In genomic region chr5:83839788-83840187, GRCh38 we compare ENCODE assay signal across 36 cellular contexts.
"Had no signal": no experiment of that assay in that cellular context is flagged by ENCODE, and none has a peak within 500 bp of the region (broad histone marks: within the 10 kb centered on the region; RNA-seq: fewer than 3 reads in every experiment).

No MANE protein-coding gene starts in this region.

- H3K27ac ChIP-seq: adrenal gland, body of pancreas, brain microvascular endothelial cell, breast epithelium, WERI-Rb-1 had no signal

- DNase-seq: activated CD4-positive, alpha-beta memory T cell treated with anti-CD3 and anti-CD28 coated beads, Interleukin-2, amount 10 ng/mL, durations not matched to agents 7 days and 5 days; activated CD4-positive, alpha-beta T cell treated with anti-CD3 and anti-CD28 coated beads for 1 hour; activated CD4-positive, alpha-beta T cell treated with anti-CD3 and anti-CD28 coated beads for 36 hours; activated CD4-positive, alpha-beta T cell treated with anti-CD3 and anti-CD28 coated beads for 48 hours; activated CD4-positive, alpha-beta T cell treated with anti-CD3 and anti-CD28 coated beads, Interleukin-2, amount 10 ng/mL, durations not matched to agents 7 days and 5 days; activated CD4-positive, alpha-beta T cell treated with anti-CD3 and anti-CD28 coated beads, Interleukin-2, amount 50 U/mL, for 48 hours; activated CD4-positive, CD25-positive, alpha-beta regulatory T cell; activated CD8-positive, alpha-beta memory T cell treated with anti-CD3 and anti-CD28 coated beads for 24 hours; activated CD8-positive, alpha-beta memory T cell treated with anti-CD3 and anti-CD28 coated beads, Interleukin-2, amount 10 ng/mL, durations not matched to agents 7 days and 5 days; activated CD8-positive, alpha-beta memory T cell treated with anti-CD3 and anti-CD28 coated beads, Interleukin-2, amount 50 U/mL, for 48 hours; activated CD8-positive, alpha-beta T cell treated with anti-CD3 and anti-CD28 coated beads, Interleukin-2, amount 10 ng/mL, durations not matched to agents 7 days and 5 days; activated effector memory CD4-positive, alpha-beta T cell treated with Interleukin-2 at 50 U/mL for 16 hours; activated gamma-delta T cell treated with Interleukin-2 at 50 U/mL for 16 hours; activated naive CD4-positive, alpha-beta T cell; activated naive CD4-positive, alpha-beta T cell treated with anti-CD3 and anti-CD28 coated beads, Interleukin-2, amount 10 ng/mL, durations not matched to agents 7 days and 5 days; activated naive CD8-positive, alpha-beta T cell treated with anti-CD3 and anti-CD28 coated beads for 36 hours; activated T-cell treated with anti-CD3 and anti-CD28 coated beads, Interleukin-2, amount 50 U/mL, for 24 hours; activated T-cell treated with anti-CD3 and anti-CD28 coated beads, Interleukin-2, amount 50 U/mL, for 48 hours; adrenal gland; amniotic stem cell; aorta; body of pancreas; brain microvascular endothelial cell; central memory CD4-positive, alpha-beta T cell; SW 1271; T-helper 1 cell; T-helper 2 cell; T-helper 9 cell; WERI-Rb-1 had no signal

- H3K4me1 ChIP-seq: adrenal gland, body of pancreas, breast epithelium had no signal

- H3K36me3 Mint-ChIP-seq: activated naive CD4-positive, alpha-beta T cell treated with anti-CD3 and anti-CD28 coated beads, Interleukin-2, amount 10 ng/mL, durations not matched to agents 7 days and 5 days; activated naive CD4-positive, alpha-beta T cell treated with anti-CD3 and anti-CD28 coated beads, Interleukin-2, amount 50 U/mL, for 72 hours; activated naive CD8-positive, alpha-beta T cell treated with anti-CD3 and anti-CD28 coated beads for 36 hours; WTC11 had no signal

- H3K9me3 ChIP-seq: adrenal gland, body of pancreas, breast epithelium had no signal

- H3K4me3 Mint-ChIP-seq: activated CD4-positive, alpha-beta memory T cell treated with anti-CD3 and anti-CD28 coated beads, Interleukin-2, amount 10 ng/mL, durations not matched to agents 7 days and 5 days; activated CD4-positive, alpha-beta T cell treated with anti-CD3 and anti-CD28 coated beads for 36 hours; activated CD4-positive, alpha-beta T cell treated with anti-CD3 and anti-CD28 coated beads, Interleukin-2, amount 10 ng/mL, durations not matched to agents 7 days and 5 days; activated CD8-positive, alpha-beta memory T cell treated with anti-CD3 and anti-CD28 coated beads, Interleukin-2, amount 10 ng/mL, durations not matched to agents 7 days and 5 days; activated CD8-positive, alpha-beta T cell treated with anti-CD3 and anti-CD28 coated beads, Interleukin-2, amount 10 ng/mL, durations not matched to agents 7 days and 5 days; activated naive CD4-positive, alpha-beta T cell treated with anti-CD3 and anti-CD28 coated beads, Interleukin-2, amount 10 ng/mL, durations not matched to agents 7 days and 5 days; activated naive CD8-positive, alpha-beta T cell treated with anti-CD3 and anti-CD28 coated beads for 36 hours; activated T-cell treated with anti-CD3 and anti-CD28 coated beads, Interleukin-2, amount 50 U/mL, for 24 hours; T-helper 1 cell treated with Interleukin-12 subunit alpha and Interleukin-12 subunit beta and Interleukin-4 antibody, amounts not matched to agents 30 μg/mL and 1 μg/mL, for 36 hours; T-helper 2 cell treated with Interferon-gamma antibody and Interleukin-4, amounts not matched to agents 5 μg/mL and 100 μg/mL, for 36 hours; WTC11 had no signal

- H3K27me3 Mint-ChIP-seq: activated CD4-positive, alpha-beta T cell treated with anti-CD3 and anti-CD28 coated beads for 36 hours; activated CD8-positive, alpha-beta memory T cell treated with anti-CD3 and anti-CD28 coated beads, Interleukin-2, amount 10 ng/mL, durations not matched to agents 7 days and 5 days; activated naive CD8-positive, alpha-beta T cell treated with anti-CD3 and anti-CD28 coated beads for 36 hours had no signal

- H3K36me3 ChIP-seq: adrenal gland, brain microvascular endothelial cell, breast epithelium, WERI-Rb-1 had no signal

- H3K9me3 Mint-ChIP-seq: activated naive CD8-positive, alpha-beta T cell treated with anti-CD3 and anti-CD28 coated beads for 36 hours; activated T-helper 2 cell treated with anti-CD3 and anti-CD28 coated beads, Interferon-gamma antibody, Interleukin-2, Interleukin-4, amounts not matched to agents 10 μg/mL and 5 μg/mL and 100 μg/mL, durations not matched to agents 14 hours and 24 hours and 36 hours; WTC11 had no signal

- H3K27me3 ChIP-seq: adrenal gland, body of pancreas, brain microvascular endothelial cell, breast epithelium had no signal

- H3K4me3 ChIP-seq: adrenal gland, body of pancreas, breast epithelium had no signal

- H3K4me1 Mint-ChIP-seq: activated CD4-positive, alpha-beta T cell treated with anti-CD3 and anti-CD28 coated beads for 36 hours; WTC11 had no signal

- H3K27ac Mint-ChIP-seq: activated CD4-positive, alpha-beta memory T cell treated with anti-CD3 and anti-CD28 coated beads, Interleukin-2, amount 10 ng/mL, durations not matched to agents 7 days and 5 days; activated CD4-positive, alpha-beta T cell treated with anti-CD3 and anti-CD28 coated beads for 36 hours; activated CD4-positive, alpha-beta T cell treated with anti-CD3 and anti-CD28 coated beads, Interleukin-2, amount 10 ng/mL, durations not matched to agents 7 days and 5 days; activated CD8-positive, alpha-beta memory T cell treated with anti-CD3 and anti-CD28 coated beads, Interleukin-2, amount 10 ng/mL, durations not matched to agents 7 days and 5 days; activated CD8-positive, alpha-beta T cell treated with anti-CD3 and anti-CD28 coated beads, Interleukin-2, amount 10 ng/mL, durations not matched to agents 7 days and 5 days; activated naive CD4-positive, alpha-beta T cell treated with anti-CD3 and anti-CD28 coated beads, Interleukin-2, amount 10 ng/mL, durations not matched to agents 7 days and 5 days; activated naive CD4-positive, alpha-beta T cell treated with anti-CD3 and anti-CD28 coated beads, Interleukin-2, amount 50 U/mL, for 72 hours; activated naive CD8-positive, alpha-beta T cell treated with anti-CD3 and anti-CD28 coated beads for 36 hours; activated T-cell treated with anti-CD3 and anti-CD28 coated beads, Interleukin-2, amount 50 U/mL, for 24 hours; activated T-helper 2 cell treated with anti-CD3 and anti-CD28 coated beads, Interferon-gamma antibody, Interleukin-2, Interleukin-4, amounts not matched to agents 10 μg/mL and 5 μg/mL and 100 μg/mL, durations not matched to agents 14 hours and 24 hours and 36 hours; T-helper 1 cell treated with Interleukin-12 subunit alpha and Interleukin-12 subunit beta and Interleukin-4 antibody, amounts not matched to agents 30 μg/mL and 1 μg/mL, for 36 hours; T-helper 2 cell treated with Interferon-gamma antibody and Interleukin-4, amounts not matched to agents 5 μg/mL and 100 μg/mL, for 36 hours; WTC11 had no signal

- ATAC-seq: activated CD4-positive, alpha-beta T cell treated with anti-CD3 and anti-CD28 coated beads for 36 hours; activated CD4-positive, CD25-positive, alpha-beta regulatory T cell treated with anti-CD3 and anti-CD28 coated beads, Interleukin-2, amount 50 U/mL, for 24 hours; activated CD8-positive, alpha-beta memory T cell treated with anti-CD3 and anti-CD28 coated beads, Interleukin-2, amount 10 ng/mL, durations not matched to agents 7 days and 5 days; activated CD8-positive, alpha-beta T cell treated with anti-CD3 and anti-CD28 coated beads, Interleukin-2, amount 10 ng/mL, durations not matched to agents 7 days and 5 days; activated naive CD4-positive, alpha-beta T cell treated with anti-CD3 and anti-CD28 coated beads, Interleukin-2, amount 50 U/mL, for 72 hours; body of pancreas; WTC11 had no signal
